8 cellular contexts compared by ENCODE assay signal in the genomic region with DNA sequence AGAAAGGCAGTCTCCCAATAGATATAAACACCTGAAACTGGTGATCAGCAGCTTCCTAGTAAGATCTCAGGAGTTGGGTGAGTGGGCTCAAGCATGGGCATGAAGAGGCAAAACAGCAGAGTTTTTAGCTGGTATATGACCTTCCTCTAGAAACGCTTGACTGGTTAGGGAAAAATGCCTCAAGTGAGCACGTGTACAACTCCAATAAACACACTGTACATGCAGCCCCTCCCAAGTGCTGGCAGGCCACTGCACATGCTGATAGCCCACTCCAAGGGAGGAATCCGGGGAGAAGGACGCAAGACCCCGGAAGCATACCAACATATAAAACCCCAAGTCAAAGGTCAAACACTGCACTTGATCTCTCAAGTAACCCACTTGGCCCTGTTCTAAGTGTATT.
"Had no signal": no experiment of that assay in that cellular context is flagged by ENCODE, and none has a peak within 500 bp of the region (broad histone marks: within the 10 kb centered on the region; RNA-seq: fewer than 3 reads in every experiment).

No MANE protein-coding gene starts in this region.

- H3K27ac ChIP-seq: GM23248 had no signal

- DNase-seq: GM23248, GOT3, H7, HFFc6, IMR-90 had no signal

- H3K36me3 ChIP-seq: HAP-1 had no signal

- H3K4me3 Mint-ChIP-seq: HFFc6 had no signal

- ATAC-seq: HCT116, K562 had no signal

- H3K4me3 ChIP-seq: GM23248, HAP-1, K562 had no signal

- H3K27ac Mint-ChIP-seq: HFFc6 had no signal

- H3K4me1 ChIP-seq: HAP-1 had no signal
